Comparison of ENCODE assay signal across 1 cellular context in genomic region chr11:116397556-116398167, GRCh38.
TF ChIP-seq lines count a peak whose summit lies in the region.

No MANE protein-coding gene starts in this region.

TF ChIP-seq in HepG2, 621 proteins besides CTCF, POLR2A, EP300 and RAD21 (continued from another document and continues in another):
- TF ChIP-seq ZBTB33 (CRISPR knock-in tag; IDR thresholded peaks at IDR 0.05) (no peak), ZNF318 (CRISPR knock-in tag; IDR thresholded peaks at IDR 0.05) (no peak), GATAD2A (CRISPR knock-in tag; IDR thresholded peaks at IDR 0.05) (peak; percentile 76), ZKSCAN5 (CRISPR knock-in tag; IDR thresholded peaks at IDR 0.05) (no peak), RBM22 (optimal IDR thresholded peaks at IDR 0.05; ENCODE audit: low read length) (no peak), SP4 (CRISPR knock-in tag; IDR thresholded peaks at IDR 0.05) (no peak), JUNB (CRISPR knock-in tag; IDR thresholded peaks at IDR 0.05; ENCODE audit: borderline replicate concordance) (no peak), ZBTB34 (CRISPR knock-in tag; IDR thresholded peaks at IDR 0.05) (no peak), PHF5A (CRISPR knock-in tag; IDR thresholded peaks at IDR 0.05; ENCODE audit: low read depth, unreplicated experiment) (no peak), ZNF564 (CRISPR knock-in tag; IDR thresholded peaks at IDR 0.05) (no peak), IKZF1 (IDR thresholded peaks at IDR 0.05) (no peak), ZHX2 (IDR thresholded peaks at IDR 0.05; ENCODE audit: low read depth) (no peak), ZHX2 (CRISPR knock-in tag; IDR thresholded peaks at IDR 0.05; ENCODE audit: borderline replicate concordance) (no peak), ZNF614 (CRISPR knock-in tag; IDR thresholded peaks at IDR 0.05; ENCODE audit: borderline replicate concordance) (peak; percentile 100), HMG20A (CRISPR knock-in tag; IDR thresholded peaks at IDR 0.05; ENCODE audit: borderline replicate concordance) (peak; percentile 41; the same call in 1 of the 2 replicates), ZNF18 (CRISPR knock-in tag; IDR thresholded peaks at IDR 0.05; ENCODE audit: insufficient replicate concordance) (no peak), NR1H2 (CRISPR knock-in tag; IDR thresholded peaks at IDR 0.05; ENCODE audit: borderline replicate concordance, low read depth) (no peak), ZNF121 (CRISPR knock-in tag; IDR thresholded peaks at IDR 0.05) (no peak), HOXA7 (CRISPR knock-in tag; IDR thresholded peaks at IDR 0.05) (no peak), IKZF4 (CRISPR knock-in tag; IDR thresholded peaks at IDR 0.05; ENCODE audit: borderline replicate concordance, low read depth, not compliant biosample characterization) (no peak), TBP (CRISPR knock-in tag; IDR thresholded peaks at IDR 0.05) (no peak), SIX1 (CRISPR knock-in tag; IDR thresholded peaks at IDR 0.05; ENCODE audit: borderline replicate concordance) (no peak), TARDBP (CRISPR knock-in tag; IDR thresholded peaks at IDR 0.05) (no peak; the same call in 1 of the 2 replicates), MXD4 (CRISPR knock-in tag; IDR thresholded peaks at IDR 0.05) (no peak), HNF4G (IDR thresholded peaks at IDR 0.05; ENCODE audit: borderline replicate concordance, low read depth, low read length) (no peak), HNF4G (CRISPR knock-in tag; IDR thresholded peaks at IDR 0.05; ENCODE audit: borderline replicate concordance, low read depth) (no peak), ELF1 (CRISPR knock-in tag; IDR thresholded peaks at IDR 0.05) (no peak), HES4 (CRISPR knock-in tag; IDR thresholded peaks at IDR 0.05; ENCODE audit: borderline replicate concordance) (no peak), ZNF138 (CRISPR knock-in tag; IDR thresholded peaks at IDR 0.05; ENCODE audit: low read depth) (no peak), KDM1A (CRISPR knock-in tag; IDR thresholded peaks at IDR 0.05) (no peak), MED1 (CRISPR knock-in tag; IDR thresholded peaks at IDR 0.05) (peak; percentile 19; the same call in 1 of the 2 replicates), MIXL1 (CRISPR knock-in tag; IDR thresholded peaks at IDR 0.05) (peak; percentile 60; the same call in 1 of the 2 replicates), ASH2L (IDR thresholded peaks at IDR 0.05; ENCODE audit: insufficient read length, low read depth, low read length) (no peak), ZC3H4 (CRISPR knock-in tag; IDR thresholded peaks at IDR 0.05; ENCODE audit: borderline replicate concordance) (no peak), ZFP36L2 (CRISPR knock-in tag; IDR thresholded peaks at IDR 0.05) (no peak), SALL1 (CRISPR knock-in tag; IDR thresholded peaks at IDR 0.05) (peak; percentile 52; the same call in 1 of the 2 replicates), ZNF24 (IDR thresholded peaks at IDR 0.05) (no peak), ZNF296 (CRISPR knock-in tag; conservative IDR thresholded peaks at IDR 0.05) (no peak), FOXA1 (IDR thresholded peaks at IDR 0.05) (no peak), FOXA1 (CRISPR knock-in tag; IDR thresholded peaks at IDR 0.05) (peak; percentile 68), DNMT1 (CRISPR knock-in tag; IDR thresholded peaks at IDR 0.05) (no peak), FOXK1 (CRISPR knock-in tag; IDR thresholded peaks at IDR 0.05; ENCODE audit: borderline replicate concordance, low read depth) (peak; percentile 56; the same call in 1 of the 2 replicates), PPARG (CRISPR knock-in tag; conservative IDR thresholded peaks at IDR 0.05) (peak; percentile 51), HHEX (CRISPR knock-in tag; IDR thresholded peaks at IDR 0.05) (no peak), FUBP1 (CRISPR knock-in tag; IDR thresholded peaks at IDR 0.05; ENCODE audit: borderline replicate concordance) (no peak), CHCHD3 (CRISPR knock-in tag; IDR thresholded peaks at IDR 0.05) (no peak), DPF2 (CRISPR knock-in tag; IDR thresholded peaks at IDR 0.05; ENCODE audit: borderline replicate concordance, low read depth) (0 out of 2 replicates have a peak, but pooled peaks have one; percentile 16)
